19 cellular contexts compared by ENCODE assay signal in genomic region chr18:79495591-79496071, GRCh38.
DNase-seq lines count a peak whose midpoint lies in the region; ATAC-seq and TF ChIP-seq lines count a peak whose summit lies in the region.
"Had no signal": no experiment of that assay in that cellular context is flagged by ENCODE, and none has a peak within 500 bp of the region (broad histone marks: within the 10 kb centered on the region; RNA-seq: fewer than 3 reads in every experiment).

No MANE protein-coding gene starts in this region.

- peak; percentile 9 for DNase-seq in activated naive CD4-positive, alpha-beta T cell treated with anti-CD3 and anti-CD28 coated beads, Interleukin-2, amount 50 U/mL, for 16 hours
- no peak for DNase-seq in activated naive CD4-positive, alpha-beta T cell treated with anti-CD3 and anti-CD28 coated beads for 36 hours
- peak in 2 of 3 donors; percentile 15 to 47 for DNase-seq in Peyer's patch
- DNase-seq in stimulated activated naive B cell treated with anti-CD40 and anti-IgM and Interleukin-4, amounts not matched to agents 10 μg/mL and 1 μg/mL and 100 μg/mL, for 72 hours, result no peak
- DNase-seq in Calu3, result no peak
- no peak for DNase-seq in DMS114 treated with DMSO at 0.1 percent for 48 hours (lab: John Stamatoyannopoulos, UW; ENCODE audit: unreplicated experiment)
- DNase-seq: activated CD4-positive, alpha-beta T cell treated with anti-CD3 and anti-CD28 coated beads, Interleukin-2, amount 50 U/mL, for 1 hour; COR-L47; HCEC 1CT; KG1; mammary epithelial cell; NCI-H1048; NCI-H774 had no signal

- H3K27ac Mint-ChIP-seq in activated naive CD4-positive, alpha-beta T cell treated with anti-CD3 and anti-CD28 coated beads for 36 hours, result no peak overlapping the region
- H3K27ac Mint-ChIP-seq in stimulated activated naive B cell treated with anti-CD40 and anti-IgM and Interleukin-4, amounts not matched to agents 10 μg/mL and 1 μg/mL and 100 μg/mL, for 72 hours, result peak overlapping the region; percentile 90
- H3K27ac Mint-ChIP-seq in Calu3 (ENCODE audit: unreplicated experiment), result no peak overlapping the region
- H3K27ac Mint-ChIP-seq: activated T-helper 1 cell treated with anti-CD3 and anti-CD28 coated beads, Interleukin-12 subunit alpha, Interleukin-12 subunit beta, Interleukin-2, Interleukin-4 antibody, amounts not matched to agents 30 ng/mL and 10 ng/mL and 1 ng/mL, durations not matched to agents 14 hours and 24 hours and 36 hours had no signal

- H3K4me3 ChIP-seq in Peyer's patch, result no peak overlapping the region
- H3K4me3 ChIP-seq in muscle layer of colon (ENCODE audit: low read depth in 1 of 2, low read length in 2 of 2), result no peak overlapping the region
- H3K4me3 ChIP-seq: neural progenitor cell had no signal

- H3K4me1 ChIP-seq in Peyer's patch (peaks cover 0 to 9% (median 2%) of the 10 kb centered on the region in 4 donors), muscle layer of colon (ENCODE audit: insufficient read depth, low read length) (peaks cover 30% of the 10 kb centered on the region)
- H3K4me1 ChIP-seq: neural progenitor cell had no signal

- no peak overlapping the region for H3K9ac ChIP-seq in muscle layer of colon (ENCODE audit: low read length)
- H3K9ac ChIP-seq: neural progenitor cell had no signal

- H3K36me3 Mint-ChIP-seq in activated naive CD4-positive, alpha-beta T cell treated with anti-CD3 and anti-CD28 coated beads for 36 hours (ENCODE audit: low read depth), result peaks cover 61% of the 10 kb centered on the region
- H3K36me3 Mint-ChIP-seq in stimulated activated naive B cell treated with anti-CD40 and anti-IgM and Interleukin-4, amounts not matched to agents 10 μg/mL and 1 μg/mL and 100 μg/mL, for 72 hours, result peaks cover 72 to 77% of the 10 kb centered on the region in 2 donors
- peaks cover 5% of the 10 kb centered on the region for H3K36me3 Mint-ChIP-seq in Calu3 (ENCODE audit: insufficient read depth, unreplicated experiment)

- CTCF ChIA-PET in activated naive CD4-positive, alpha-beta T cell treated with anti-CD3 and anti-CD28 coated beads for 36 hours (lab: Charles Lee), result no interaction called here
- CTCF ChIA-PET in Calu3 (lab: Charles Lee), result no interaction called here

- intact Hi-C loops in activated naive CD4-positive, alpha-beta T cell treated with anti-CD3 and anti-CD28 coated beads for 36 hours (cut with micrococcal nuclease), result no loop called here
- intact Hi-C loops in Calu3 (cut with micrococcal nuclease; ENCODE audit: unreplicated experiment), result no loop called here

- TF ChIP-seq CTCF in Peyer's patch (IDR thresholded peaks at IDR 0.05) (no peak), Calu3 (IDR thresholded peaks at IDR 0.05; ENCODE audit: unreplicated experiment) (no peak)

- H3K27me3 ChIP-seq in Peyer's patch, result no peaks in the 10 kb centered on the region
- no peaks in the 10 kb centered on the region for H3K27me3 ChIP-seq in muscle layer of colon (ENCODE audit: control insufficient read depth in 1 of 2, insufficient read depth in 2 of 2, low read length in 2 of 2)
- H3K27me3 ChIP-seq: neural progenitor cell had no signal

- TF ChIP-seq POLR2A in Peyer's patch (IDR thresholded peaks at IDR 0.05), result no peak

- H3K36me3 ChIP-seq in Peyer's patch (no peaks in the 10 kb centered on the region), muscle layer of colon (ENCODE audit: insufficient read depth, low read length) (no peaks in the 10 kb centered on the region)

- H3K27me3 Mint-ChIP-seq in activated naive CD4-positive, alpha-beta T cell treated with anti-CD3 and anti-CD28 coated beads for 36 hours (ENCODE audit: low read depth), result no peaks in the 10 kb centered on the region
- H3K27me3 Mint-ChIP-seq in stimulated activated naive B cell treated with anti-CD40 and anti-IgM and Interleukin-4, amounts not matched to agents 10 μg/mL and 1 μg/mL and 100 μg/mL, for 72 hours, result no peaks in the 10 kb centered on the region
- H3K27me3 Mint-ChIP-seq in Calu3 (ENCODE audit: unreplicated experiment), result no peaks in the 10 kb centered on the region

- H3K9me3 ChIP-seq in Peyer's patch (peaks cover 0 to 6% (median 0%) of the 10 kb centered on the region in 4 donors), muscle layer of colon (ENCODE audit: low read length) (no peaks in the 10 kb centered on the region)

- H3K9me3 Mint-ChIP-seq in activated naive CD4-positive, alpha-beta T cell treated with anti-CD3 and anti-CD28 coated beads for 36 hours, result peaks cover 32% of the 10 kb centered on the region
- peaks cover 27 to 32% of the 10 kb centered on the region in 2 donors for H3K9me3 Mint-ChIP-seq in stimulated activated naive B cell treated with anti-CD40 and anti-IgM and Interleukin-4, amounts not matched to agents 10 μg/mL and 1 μg/mL and 100 μg/mL, for 72 hours
- H3K9me3 Mint-ChIP-seq in Calu3 (ENCODE audit: low read depth, unreplicated experiment), result peaks cover 18% of the 10 kb centered on the region

- peaks cover 27% of the 10 kb centered on the region for H3K4me1 Mint-ChIP-seq in activated naive CD4-positive, alpha-beta T cell treated with anti-CD3 and anti-CD28 coated beads for 36 hours (ENCODE audit: low read depth)
- peaks cover 36 to 48% of the 10 kb centered on the region in 2 donors for H3K4me1 Mint-ChIP-seq in stimulated activated naive B cell treated with anti-CD40 and anti-IgM and Interleukin-4, amounts not matched to agents 10 μg/mL and 1 μg/mL and 100 μg/mL, for 72 hours
- H3K4me1 Mint-ChIP-seq in Calu3 (ENCODE audit: low read depth, unreplicated experiment), result no peaks in the 10 kb centered on the region

- H3K4me3 Mint-ChIP-seq in activated naive CD4-positive, alpha-beta T cell treated with anti-CD3 and anti-CD28 coated beads for 36 hours, result no peak overlapping the region
- H3K4me3 Mint-ChIP-seq in stimulated activated naive B cell treated with anti-CD40 and anti-IgM and Interleukin-4, amounts not matched to agents 10 μg/mL and 1 μg/mL and 100 μg/mL, for 72 hours, result peak overlapping the region in 1 of 2 donors; percentile 18
- no peak overlapping the region for H3K4me3 Mint-ChIP-seq in Calu3 (ENCODE audit: low read depth, unreplicated experiment)
- H3K4me3 Mint-ChIP-seq: activated T-helper 1 cell treated with anti-CD3 and anti-CD28 coated beads, Interleukin-12 subunit alpha, Interleukin-12 subunit beta, Interleukin-2, Interleukin-4 antibody, amounts not matched to agents 30 ng/mL and 10 ng/mL and 1 ng/mL, durations not matched to agents 14 hours and 24 hours and 36 hours; neural progenitor cell had no signal

- BruUV-seq in Calu3 (replicated peaks; lab: Mats Ljungman, UMichigan), result no TSS peak

- peak overlapping the region in 1 of 4 donors; percentile 77 for H3K27ac ChIP-seq in Peyer's patch
- peak overlapping the region; percentile 44 for H3K27ac ChIP-seq in muscle layer of colon (ENCODE audit: low read depth, low read length)
- H3K27ac ChIP-seq: HL-60, neural progenitor cell had no signal

- no peak for ATAC-seq in stimulated activated naive B cell treated with anti-CD40 and anti-IgM and Interleukin-4, amounts not matched to agents 10 μg/mL and 1 μg/mL and 100 μg/mL, for 72 hours (replicated peaks)
- ATAC-seq in GM21717 (IDR thresholded peaks at IDR 0.05; ENCODE audit: unreplicated experiment), result no peak
- ATAC-seq: Panc1 had no signal

Comparison
In these comparisons a context has a peak if more than half of its experiments do, and no peak if none do; other contexts are left out.
1. DNase-seq: peak in activated naive CD4-positive, alpha-beta T cell treated with anti-CD3 and anti-CD28 coated beads, Interleukin-2, amount 50 U/mL, for 16 hours (single experiment) and Peyer's patch (2 of 3); none in activated naive CD4-positive, alpha-beta T cell treated with anti-CD3 and anti-CD28 coated beads for 36 hours (single experiment), stimulated activated naive B cell treated with anti-CD40 and anti-IgM and Interleukin-4, amounts not matched to agents 10 μg/mL and 1 μg/mL and 100 μg/mL, for 72 hours (single experiment), Calu3 (single experiment) and DMS114 treated with DMSO at 0.1 percent for 48 hours (single experiment).